In genomic region chr5:6454628-6455053, GRCh38 we compare ENCODE assay signal across 34 cellular contexts. TPM values are rescaled to one million over a fixed set of nuclear protein-coding genes. Genes with fewer than 3 reads are reported as not detected.
DNase-seq lines count a peak whose midpoint lies in the region; ATAC-seq, FAIRE-seq and TF ChIP-seq lines count a peak whose summit lies in the region.
"Had no signal": no experiment of that assay in that cellular context is flagged by ENCODE, and none has a peak within 500 bp of the region (broad histone marks: within the 10 kb centered on the region; RNA-seq: fewer than 3 reads in every experiment).

No MANE protein-coding gene starts in this region.

- ATAC-seq in heart right ventricle: peak; percentile 73 to 95 (median 86)
- peak; percentile 77 to 86 (median 82) for ATAC-seq in psoas muscle
- ATAC-seq in HG02938 (IDR thresholded peaks at IDR 0.05; ENCODE audit: unreplicated experiment): no peak
- ATAC-seq: activated CD8-positive, alpha-beta T cell treated with anti-CD3 and anti-CD28 coated beads, Interleukin-2, amount 10 ng/mL, durations not matched to agents 7 days and 5 days; activated naive CD4-positive, alpha-beta T cell treated with anti-CD3 and anti-CD28 coated beads, Interleukin-2, amount 50 U/mL, for 72 hours; GM12878; K562; pancreas; right lobe of liver had no signal

- H3K36me3 ChIP-seq in ascending aorta (no peaks in the 10 kb centered on the region), heart right ventricle (no peaks in the 10 kb centered on the region), psoas muscle (ENCODE audit: insufficient read depth in 1 of 2, low read depth in 1 of 2) (peaks cover 0 to 8% of the 10 kb centered on the region in 2 donors)
- H3K36me3 ChIP-seq: BLaER1, esophagus muscularis mucosa, pancreas, right lobe of liver, SJCRH30 had no signal

- no peak for FAIRE-seq in GM12891 (lab: Jason Lieb, UNC)
- FAIRE-seq: astrocyte, GM12878, H1, K562, pancreas, RCC 7860 had no signal

- H3K27ac ChIP-seq in ascending aorta (peak overlapping the region; percentile 50 to 71), heart right ventricle (peak overlapping the region; percentile 49 to 93 (median 82)), psoas muscle (peak overlapping the region; percentile 91)
- H3K27ac ChIP-seq: BLaER1, esophagus muscularis mucosa, pancreas, right lobe of liver, SJCRH30, VCaP had no signal

- intact Hi-C loops in ascending aorta (cut with DNase I): loop anchor here (2.0 to 10.0 kb wide), 6 partner anchors 98 to 1030 kb away; partner anchors contain the start of genes ADCY2, ICE1, NSUN2 and SRD5A1
- intact Hi-C loops in heart right ventricle (cut with DNase I): loop anchor here in 1 of 10 donors (5.0 kb wide), 1 partner anchor 77 kb away; the partner anchor contains the start of gene MED10
- intact Hi-C loops in psoas muscle (cut with DNase I): loop anchor here (5.0 to 10.0 kb wide), 7 partner anchors 38 to 260 kb away; partner anchors contain the start of gene TENT4A (in 1 of the 2)

- no peak for TF ChIP-seq POLR2A in GM12891 (IDR thresholded peaks at IDR 0.05; ENCODE audit: low read depth, low read length)

- H3K9me3 ChIP-seq in ascending aorta (no peaks in the 10 kb centered on the region), heart right ventricle (no peaks in the 10 kb centered on the region), psoas muscle (no peaks in the 10 kb centered on the region)
- H3K9me3 ChIP-seq: BLaER1, esophagus muscularis mucosa, pancreas, right lobe of liver, SJCRH30 had no signal

- WGBS in heart right ventricle, 2 donors: 30 to 51% methylated on average over 12 of the region's 12 CpGs
- WGBS in psoas muscle, 3 donors: 18 to 34% (median 20%) methylated on average over 12 of the region's 12 CpGs

- H3K27me3 ChIP-seq in ascending aorta (no peaks in the 10 kb centered on the region), heart right ventricle (peaks cover 0 to 46% (median 19%) of the 10 kb centered on the region in 7 donors), psoas muscle (ENCODE audit: insufficient read depth in 3 of 3, low read length in 2 of 3) (no peaks in the 10 kb centered on the region)
- H3K27me3 ChIP-seq: right lobe of liver, SJCRH30 had no signal

- H3K4me1 ChIP-seq in ascending aorta (peaks cover 0 to 26% of the 10 kb centered on the region in 2 donors), heart right ventricle (peaks cover 0 to 57% (median 31%) of the 10 kb centered on the region in 9 donors), psoas muscle (peaks cover 65% of the 10 kb centered on the region)
- H3K4me1 ChIP-seq: BLaER1, pancreas, right lobe of liver, SJCRH30 had no signal

- DNase-seq in ascending aorta (ENCODE audit: low spot score in 2 of 2) (peak in 1 of 2 donors; percentile 79), heart right ventricle (peak in 1 of 2 donors; percentile 58), psoas muscle (peak; percentile 36 to 86), GM12891 (ENCODE audit: insufficient read length, low spot score) (no peak), medulla oblongata (ENCODE audit: extremely low spot score) (no peak)
- no peak for DNase-seq in activated T-cell treated with anti-CD3 and anti-CD28 coated beads, Interleukin-2, amount 50 U/mL, for 1 hour
- DNase-seq: activated CD4-positive, alpha-beta T cell treated with anti-CD3 and anti-CD28 coated beads for 4 hours; activated CD8-positive, alpha-beta T cell treated with anti-CD3 and anti-CD28 coated beads, Interleukin-2, amount 10 ng/mL, durations not matched to agents 7 days and 5 days; activated effector memory CD4-positive, alpha-beta T cell treated with Interleukin-2 at 50 U/mL for 16 hours; central memory CD4-positive, alpha-beta T cell; dermis blood vessel endothelial cell; DMS153; foreskin fibroblast; NCI-H1417; NCI-H2029; NCI-H524 treated with DMSO at 0.1 percent for 48 hours; pancreas; right lobe of liver; SJCRH30; stimulated activated CD4-positive, alpha-beta T cell treated with anti-CD3 and anti-CD28 coated beads, Interleukin-4, amount 100 ng/mL, for 24 hours; SW 1271; trophoblast cell had no signal

- peak overlapping the region in 1 of 2 donors; percentile 42 for H3K4me3 ChIP-seq in ascending aorta
- peak overlapping the region in 2 of 10 donors; percentile 3 to 16 for H3K4me3 ChIP-seq in heart right ventricle
- peak overlapping the region; percentile 39 for H3K4me3 ChIP-seq in psoas muscle
- H3K4me3 ChIP-seq: BLaER1, esophagus muscularis mucosa, GM12878, K562, lung, pancreas, right lobe of liver, SJCRH30 had no signal

- no peak for TF ChIP-seq CTCF in ascending aorta (IDR thresholded peaks at IDR 0.05)
- no peak for TF ChIP-seq CTCF in heart right ventricle (IDR thresholded peaks at IDR 0.05)
- no peak for TF ChIP-seq CTCF in psoas muscle (IDR thresholded peaks at IDR 0.05)

TF ChIP-seq in GM12891, 5 proteins besides CTCF, POLR2A, EP300 and RAD21:
- no peak for TF ChIP-seq POU2F2 (IDR thresholded peaks at IDR 0.05; ENCODE audit: low read depth, low read length)
- no peak for TF ChIP-seq TAF1 (IDR thresholded peaks at IDR 0.05; ENCODE audit: low read depth, low read length)
- TF ChIP-seq POLR2AphosphoS5 (IDR thresholded peaks at IDR 0.05; ENCODE audit: low read depth, low read length): no peak

RNA-seq across cellular contexts. Expression of gene UBE2QL1, which starts 6.0 kb away (rescaled TPM):
- total RNA-seq in ascending aorta (0.85 TPM), heart right ventricle (10 to 100 TPM; 13.0 to 26.3 (median 18.6) TPM), psoas muscle (10 to 100 TPM; 12.9 to 96.2 (median 20.6) TPM)
- polyA plus RNA-seq in heart right ventricle (1 to 10 TPM; 8.9 to 9.8 TPM), psoas muscle (10 to 100 TPM in 2 of 3 donors, 1 to 10 TPM in 1; 3.2 to 63.4 (median 33.3) TPM)
- polyA plus RNA-seq in GM12891 (2012; ENCODE audit: low read depth, missing spikeins): 0.13 TPM
- total RNA-seq: activated CD8-positive, alpha-beta T cell treated with anti-CD3 and anti-CD28 coated beads, Interleukin-2, amount 10 ng/mL, durations not matched to agents 7 days and 5 days; activated naive CD4-positive, alpha-beta T cell treated with anti-CD3 and anti-CD28 coated beads, Interleukin-2, amount 50 U/mL, for 72 hours; K562; MCF 10A had no signal
- polyA plus RNA-seq: K562 had no signal

Comparison
In these comparisons a context has a peak if more than half of its experiments do, and no peak if none do; other contexts are left out.
1. DNase-seq: peak in psoas muscle (2 of 2); none in activated T-cell treated with anti-CD3 and anti-CD28 coated beads, Interleukin-2, amount 50 U/mL, for 1 hour (single experiment), GM12891 (single experiment) and medulla oblongata (single experiment).
2. Peak in every context shown above with its lines, with median percentiles within 50 percentile points of each other: H3K27ac ChIP-seq.